18 cellular contexts compared by ENCODE assay signal in the genomic region with DNA sequence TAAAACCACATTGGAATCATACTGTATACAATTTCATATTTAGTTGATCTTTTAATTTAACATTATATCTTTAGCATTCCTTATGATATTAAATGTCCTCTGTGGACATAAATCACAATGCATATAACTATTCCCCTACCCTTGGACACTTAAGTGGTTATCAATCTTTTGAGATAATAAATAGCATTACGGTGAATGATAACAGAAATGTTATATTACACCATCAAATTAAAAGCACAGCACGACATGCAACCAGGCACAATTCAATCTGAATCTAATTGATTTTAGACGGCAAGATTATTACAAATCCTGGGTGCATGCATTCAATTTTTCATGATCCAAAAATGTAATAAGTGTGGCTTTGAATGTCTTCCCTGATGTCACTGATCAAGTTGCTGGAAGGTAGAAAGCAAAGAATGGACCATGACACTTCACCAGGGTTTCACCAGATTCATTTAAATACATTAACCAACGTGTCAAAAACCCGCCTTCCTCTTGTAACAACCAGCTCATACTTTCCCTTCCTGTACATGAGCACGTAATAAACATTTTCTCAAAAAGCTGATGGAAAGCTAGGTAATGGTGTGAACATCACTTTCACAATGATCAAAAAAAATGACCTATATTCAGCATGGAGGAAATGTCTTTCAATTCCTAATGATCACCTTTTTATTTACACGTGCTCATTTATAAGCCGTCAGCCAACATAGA.
DNase-seq lines count a peak whose midpoint lies in the region; ATAC-seq and TF ChIP-seq lines count a peak whose summit lies in the region.
"Had no signal": no experiment of that assay in that cellular context is flagged by ENCODE, and none has a peak within 500 bp of the region (broad histone marks: within the 10 kb centered on the region; RNA-seq: fewer than 3 reads in every experiment).

No MANE protein-coding gene starts in this region.

- dilution Hi-C loops in IMR-90 (cut with HindIII; ENCODE audit: low sequenced_read_pairs, unreplicated experiment), result no loop called here

- no peak overlapping the region for H3K4me2 ChIP-seq in IMR-90 (ENCODE audit: low read depth, low read length)
- H3K4me2 ChIP-seq: A549 had no signal

- H3K27ac Mint-ChIP-seq in activated CD8-positive, alpha-beta T cell treated with anti-CD3 and anti-CD28 coated beads for 36 hours, result peak overlapping the region; percentile 61
- no peak overlapping the region for H3K27ac Mint-ChIP-seq in activated CD8-positive, alpha-beta T cell treated with anti-CD3 and anti-CD28 coated beads, Interleukin-2, amount 10 ng/mL, durations not matched to agents 7 days and 5 days
- H3K27ac Mint-ChIP-seq: CD14-positive monocyte had no signal

- no peak overlapping the region for H2BK5ac ChIP-seq in IMR-90 (ENCODE audit: low read depth, low read length, poor library complexity, severe bottlenecking)

- H4K91ac ChIP-seq in IMR-90 (ENCODE audit: insufficient read depth, low read depth, low read length), result no peak overlapping the region

- H3K79me1 ChIP-seq in IMR-90 (ENCODE audit: low read depth in 1 of 2, low read length in 2 of 2), result no peaks in the 10 kb centered on the region

- H3K4ac ChIP-seq in IMR-90 (ENCODE audit: low read depth, low read length), result no peak overlapping the region

- in situ Hi-C loops in IMR-90 (cut with MboI; ENCODE audit: low sequenced_read_pairs) (loop anchor here (25.0 kb wide), 1 partner anchor 519 kb away; a partner anchor contains a TSS), brain microvascular endothelial cell (cut with HindIII; ENCODE audit: low pct_ligation_motif_present, low sequenced_read_pairs) (no loop called here)

- H3K27me3 ChIP-seq in IMR-90 (ENCODE audit: control insufficient read depth, insufficient read depth, low read length) (no peaks in the 10 kb centered on the region), brain microvascular endothelial cell (replicated peaks) (no peaks in the 10 kb centered on the region)

- no peak overlapping the region for H3K4me3 Mint-ChIP-seq in activated CD8-positive, alpha-beta T cell treated with anti-CD3 and anti-CD28 coated beads for 36 hours
- H3K4me3 Mint-ChIP-seq in activated CD8-positive, alpha-beta T cell treated with anti-CD3 and anti-CD28 coated beads, Interleukin-2, amount 10 ng/mL, durations not matched to agents 7 days and 5 days, result no peak overlapping the region
- H3K4me3 Mint-ChIP-seq: CD14-positive monocyte had no signal

- intact Hi-C loops in activated CD8-positive, alpha-beta T cell treated with anti-CD3 and anti-CD28 coated beads for 36 hours (cut with micrococcal nuclease), result no loop called here
- intact Hi-C loops in IMR-90 (cut with micrococcal nuclease), result loop anchor here (5.0 kb wide), 1 partner anchor 514 kb away; a partner anchor contains a TSS

- no peak overlapping the region for H4K8ac ChIP-seq in IMR-90 (ENCODE audit: low read depth in 2 of 2, low read length in 2 of 2)

- CTCF ChIA-PET in activated CD8-positive, alpha-beta T cell treated with anti-CD3 and anti-CD28 coated beads for 36 hours (lab: Charles Lee), result interaction anchor here (1.4 kb wide), 1 partner anchor 23 kb away, joined by 4 read pairs; no protein-coding TSS in a partner anchor
- CTCF ChIA-PET in activated CD8-positive, alpha-beta T cell treated with anti-CD3 and anti-CD28 coated beads, Interleukin-2, amount 10 ng/mL, durations not matched to agents 7 days and 5 days (lab: Charles Lee), result no interaction called here
- CTCF ChIA-PET in IMR-90 (lab: Yijun Ruan, JAX), result interaction anchor here (1.0 kb wide), 1 partner anchor 19 kb away, joined by 4 read pairs; no protein-coding TSS in a partner anchor

- H3K18ac ChIP-seq in IMR-90 (ENCODE audit: low read depth, low read length), result peak overlapping the region; percentile 50; the same call in 1 of the 2 replicates

- POLR2A ChIA-PET in activated CD8-positive, alpha-beta T cell treated with anti-CD3 and anti-CD28 coated beads for 36 hours (lab: Charles Lee), result interaction anchor here (1.0 kb wide), 1 partner anchor 13 kb away, joined by 4 read pairs; no protein-coding TSS in a partner anchor
- POLR2A ChIA-PET in activated CD8-positive, alpha-beta T cell treated with anti-CD3 and anti-CD28 coated beads, Interleukin-2, amount 10 ng/mL, durations not matched to agents 7 days and 5 days (lab: Charles Lee), result no interaction called here
- POLR2A ChIA-PET in IMR-90 (lab: Charles Lee; ENCODE audit: unreplicated experiment), result no interaction called here

- no peak overlapping the region for H2AK5ac ChIP-seq in IMR-90 (ENCODE audit: low read depth, low read length)

- no peak overlapping the region for H3K23ac ChIP-seq in IMR-90 (ENCODE audit: low read depth, low read length)

- peaks cover 7% of the 10 kb centered on the region; the same call in 1 of the 2 replicates for H3K9me1 ChIP-seq in IMR-90 (ENCODE audit: insufficient read depth, low read length)

- no peaks in the 10 kb centered on the region for H4K20me1 ChIP-seq in IMR-90 (ENCODE audit: insufficient read depth, low read length)

- H3K27me3 Mint-ChIP-seq in activated CD8-positive, alpha-beta T cell treated with anti-CD3 and anti-CD28 coated beads for 36 hours, result no peaks in the 10 kb centered on the region
- peaks cover 8% of the 10 kb centered on the region for H3K27me3 Mint-ChIP-seq in activated CD8-positive, alpha-beta T cell treated with anti-CD3 and anti-CD28 coated beads, Interleukin-2, amount 10 ng/mL, durations not matched to agents 7 days and 5 days (ENCODE audit: low read depth)

- peak; percentile 77 for ATAC-seq in activated CD8-positive, alpha-beta T cell treated with anti-CD3 and anti-CD28 coated beads for 36 hours
- no peak for ATAC-seq in activated CD8-positive, alpha-beta T cell treated with anti-CD3 and anti-CD28 coated beads, Interleukin-2, amount 10 ng/mL, durations not matched to agents 7 days and 5 days
- ATAC-seq in IMR-90 (ENCODE audit: low read depth), result no peak
- peak; percentile 52 for ATAC-seq in stimulated activated naive CD8-positive, alpha-beta T cell treated with anti-CD3 and anti-CD28 coated beads, Interleukin-15, Interleukin-2, amounts not matched to agents 100 U/mL and 50 U/mL, for 24 hours
- ATAC-seq: A549, PC-3 had no signal

- H3K9me3 Mint-ChIP-seq in activated CD8-positive, alpha-beta T cell treated with anti-CD3 and anti-CD28 coated beads for 36 hours, result no peaks in the 10 kb centered on the region
- peaks cover 6% of the 10 kb centered on the region for H3K9me3 Mint-ChIP-seq in activated CD8-positive, alpha-beta T cell treated with anti-CD3 and anti-CD28 coated beads, Interleukin-2, amount 10 ng/mL, durations not matched to agents 7 days and 5 days (ENCODE audit: insufficient read depth)

- TF ChIP-seq RAD21 in IMR-90 (IDR thresholded peaks at IDR 0.05; ENCODE audit: low read length), result no peak

- no peak overlapping the region for H2AK9ac ChIP-seq in IMR-90 (replicated peaks; ENCODE audit: low read depth, low read length, poor library complexity)

- no peak for TF ChIP-seq CTCF in activated CD8-positive, alpha-beta T cell treated with anti-CD3 and anti-CD28 coated beads for 36 hours (IDR thresholded peaks at IDR 0.05)
- TF ChIP-seq CTCF in IMR-90 (conservative IDR thresholded peaks at IDR 0.05; ENCODE audit: low read depth, low read length) (no peak), brain microvascular endothelial cell (IDR thresholded peaks at IDR 0.05; ENCODE audit: low read depth, low read length, missing control alignments) (no peak)

- no CpG with 5 or more reads among the region's 8 CpGs for WGBS in IMR-90 (ENCODE audit: extremely low coverage in 2 of 2, insufficient read length in 1 of 2), 2 experiments

- H3K4me3 ChIP-seq in IMR-90 (ENCODE audit: insufficient read depth, low read depth, low read length) (no peak overlapping the region), brain microvascular endothelial cell (ENCODE audit: low read depth, low read length) (no peak overlapping the region)
- H3K4me3 ChIP-seq: A549 had no signal

- peaks cover 10% of the 10 kb centered on the region for H3K4me1 Mint-ChIP-seq in activated CD8-positive, alpha-beta T cell treated with anti-CD3 and anti-CD28 coated beads for 36 hours (ENCODE audit: low read depth)
- peaks cover 9% of the 10 kb centered on the region for H3K4me1 Mint-ChIP-seq in activated CD8-positive, alpha-beta T cell treated with anti-CD3 and anti-CD28 coated beads, Interleukin-2, amount 10 ng/mL, durations not matched to agents 7 days and 5 days (ENCODE audit: low read depth)

- H3K56ac ChIP-seq in IMR-90 (ENCODE audit: extremely low read depth, insufficient read depth, low read length), result no peak overlapping the region

- H2BK20ac ChIP-seq in IMR-90 (ENCODE audit: low read depth, low read length), result no peak overlapping the region

- no peak overlapping the region for H3K14ac ChIP-seq in IMR-90 (replicated peaks; ENCODE audit: low read depth, low read length)

- peak overlapping the region; percentile 78 for H2BK120ac ChIP-seq in IMR-90 (ENCODE audit: low read depth, low read length)

- DNase-seq in activated CD8-positive, alpha-beta T cell treated with anti-CD3 and anti-CD28 coated beads for 36 hours, result peak; percentile 22
- DNase-seq in activated CD8-positive, alpha-beta T cell treated with anti-CD3 and anti-CD28 coated beads, Interleukin-2, amount 10 ng/mL, durations not matched to agents 7 days and 5 days, result no peak
- DNase-seq in IMR-90, result no peak
- no peak for DNase-seq in brain microvascular endothelial cell
- no peak for DNase-seq in stimulated activated naive CD8-positive, alpha-beta T cell treated with anti-CD3 and anti-CD28 coated beads, Interleukin-15, Interleukin-2, amounts not matched to agents 100 U/mL and 50 U/mL, for 24 hours
- DNase-seq in stimulated activated CD4-positive, alpha-beta T cell treated with anti-CD3 and anti-CD28 coated beads, Interleukin-15, amount 100 ng/mL, for 24 hours, result no peak
- no peak for DNase-seq in SIG-M5 treated with dmso at 0.1 percent for 504 hours (lab: John Stamatoyannopoulos, UW; ENCODE audit: unreplicated experiment)
- no peak for DNase-seq in amniotic stem cell (lab: John Stamatoyannopoulos, UW)
- DNase-seq: Calu3, H7, MM.1S, NCI-H1105 treated with DMSO at 0.1 percent for 48 hours, NCI-H187, NCI-H446 treated with DMSO at 0.1 percent for 48 hours, NCI-H748 treated with DMSO at 0.1 percent for 48 hours, PC-3 had no signal

- BruUV-seq in IMR-90 (replicated peaks; lab: Mats Ljungman, UMichigan), result no TSS peak

- H3K4me1 ChIP-seq in IMR-90 (ENCODE audit: control insufficient read depth, insufficient read depth, low read length), result peaks cover 13% of the 10 kb centered on the region
- H3K4me1 ChIP-seq: A549 had no signal

- no peaks in the 10 kb centered on the region for H3K9me3 ChIP-seq in IMR-90 (ENCODE audit: control insufficient read depth, insufficient read depth, low read length)
- H3K9me3 ChIP-seq: A549 had no signal

- H3K36me3 ChIP-seq in IMR-90 (ENCODE audit: control insufficient read depth, insufficient read depth, low read length), result no peaks in the 10 kb centered on the region
- H3K36me3 ChIP-seq in brain microvascular endothelial cell (replicated peaks), result no peaks in the 10 kb centered on the region

- H2AFZ ChIP-seq in IMR-90 (replicated peaks; ENCODE audit: low read length, poor library complexity), result no peak overlapping the region

- no peak overlapping the region for H3K9ac ChIP-seq in IMR-90 (ENCODE audit: low read depth, low read length)

- H3K27ac ChIP-seq in IMR-90 (ENCODE audit: insufficient read depth, low read length) (no peak overlapping the region), brain microvascular endothelial cell (peak overlapping the region; percentile 87)
- H3K27ac ChIP-seq: A549 had no signal

- H4K5ac ChIP-seq in IMR-90 (ENCODE audit: low read depth, low read length), result no peak overlapping the region

- H2BK15ac ChIP-seq in IMR-90 (ENCODE audit: low read depth, low read length), result no peak overlapping the region

- no peak for TF ChIP-seq POLR2A in IMR-90 (IDR thresholded peaks at IDR 0.05; ENCODE audit: low read depth, low read length)

- H3K36me3 Mint-ChIP-seq in activated CD8-positive, alpha-beta T cell treated with anti-CD3 and anti-CD28 coated beads for 36 hours (ENCODE audit: low read depth), result no peaks in the 10 kb centered on the region
- H3K36me3 Mint-ChIP-seq in activated CD8-positive, alpha-beta T cell treated with anti-CD3 and anti-CD28 coated beads, Interleukin-2, amount 10 ng/mL, durations not matched to agents 7 days and 5 days (ENCODE audit: low read depth), result no peaks in the 10 kb centered on the region

Comparison
In these comparisons a context has a peak if more than half of its experiments do, and no peak if none do; other contexts are left out.
1. ATAC-seq: peak in activated CD8-positive, alpha-beta T cell treated with anti-CD3 and anti-CD28 coated beads for 36 hours (single experiment) and stimulated activated naive CD8-positive, alpha-beta T cell treated with anti-CD3 and anti-CD28 coated beads, Interleukin-15, Interleukin-2, amounts not matched to agents 100 U/mL and 50 U/mL, for 24 hours (single experiment); none in activated CD8-positive, alpha-beta T cell treated with anti-CD3 and anti-CD28 coated beads, Interleukin-2, amount 10 ng/mL, durations not matched to agents 7 days and 5 days (single experiment) and IMR-90 (single experiment).